Comparison of ENCODE assay signal across 32 cellular contexts in genomic region chr19:45906221-45906620, GRCh38. TPM values are rescaled to one million over a fixed set of nuclear protein-coding genes. Genes with fewer than 3 reads are reported as not detected.
DNase-seq lines count a peak whose midpoint lies in the region; ATAC-seq and TF ChIP-seq lines count a peak whose summit lies in the region.
"Had no signal": no experiment of that assay in that cellular context is flagged by ENCODE, and none has a peak within 500 bp of the region (broad histone marks: within the 10 kb centered on the region; RNA-seq: fewer than 3 reads in every experiment).

No MANE protein-coding gene starts in this region.

- H3K27me3 ChIP-seq in IMR-90 (ENCODE audit: control insufficient read depth, insufficient read depth, low read length): peaks cover 8% of the 10 kb centered on the region
- H3K27me3 ChIP-seq: Peyer's patch had no signal

- H2AK5ac ChIP-seq in IMR-90 (ENCODE audit: low read depth, low read length): no peak overlapping the region

- peaks cover 3% of the 10 kb centered on the region; the same call in 1 of the 2 replicates for H3K9me1 ChIP-seq in IMR-90 (ENCODE audit: insufficient read depth, low read length)

- TF ChIP-seq POLR2A in IMR-90 (IDR thresholded peaks at IDR 0.05; ENCODE audit: low read depth, low read length) (no peak), lower leg skin (IDR thresholded peaks at IDR 0.05) (no peak)

- in situ Hi-C loops in IMR-90 (cut with MboI; ENCODE audit: low sequenced_read_pairs): no loop called here

- no peaks in the 10 kb centered on the region for H3K9me3 Mint-ChIP-seq in activated T-helper 17 cell treated with anti-CD3 and anti-CD28 coated beads, Interleukin-2, amount 50 U/mL, for 72 hours
- H3K9me3 Mint-ChIP-seq: activated T-cell treated with anti-CD3 and anti-CD28 coated beads, Interleukin-2, amount 50 U/mL, for 24 hours; dendritic cell treated with granulocyte-macrophage colony-stimulating factor and Interleukin-4, amounts not matched to agents 40 ng/mL and 50 ng/mL, for 4 days; naive thymus-derived CD4-positive, alpha-beta T cell; stimulated activated effector memory CD8-positive, alpha-beta T cell treated with anti-CD3 and anti-CD28 coated beads, Interleukin-12 subunit alpha, Interleukin-12 subunit beta, amount 100 ng/mL, for 72 hours had no signal

- H2AFZ ChIP-seq in IMR-90 (replicated peaks; ENCODE audit: low read length, poor library complexity) (no peak overlapping the region), OCI-LY7 (ENCODE audit: low read length) (no peak overlapping the region)

- no peaks in the 10 kb centered on the region for H3K36me3 Mint-ChIP-seq in activated T-helper 17 cell treated with anti-CD3 and anti-CD28 coated beads, Interleukin-2, amount 50 U/mL, for 72 hours (ENCODE audit: low read depth)

- no peak overlapping the region for H3K14ac ChIP-seq in IMR-90 (replicated peaks; ENCODE audit: low read depth, low read length)

- H3K18ac ChIP-seq in IMR-90 (ENCODE audit: low read depth, low read length): no peak overlapping the region

- H3K27ac Mint-ChIP-seq in activated T-helper 17 cell treated with anti-CD3 and anti-CD28 coated beads, Interleukin-2, amount 50 U/mL, for 72 hours: peak overlapping the region; percentile 60
- H3K27ac Mint-ChIP-seq: activated T-cell treated with anti-CD3 and anti-CD28 coated beads, Interleukin-2, amount 50 U/mL, for 24 hours; dendritic cell treated with granulocyte-macrophage colony-stimulating factor and Interleukin-4, amounts not matched to agents 40 ng/mL and 50 ng/mL, for 4 days; stimulated activated effector memory CD8-positive, alpha-beta T cell treated with anti-CD3 and anti-CD28 coated beads, Interleukin-12 subunit alpha, Interleukin-12 subunit beta, amount 100 ng/mL, for 72 hours; T-helper 17 cell had no signal

- POLR2A ChIA-PET in IMR-90 (lab: Charles Lee; ENCODE audit: unreplicated experiment) (no interaction called here), OCI-LY7 (lab: Charles Lee) (interaction anchor here (0.6 kb wide), 1 partner anchor 312 kb away, joined by 3 read pairs; no protein-coding TSS in a partner anchor)

- H3K23ac ChIP-seq in IMR-90 (ENCODE audit: low read depth, low read length): no peak overlapping the region

- peaks cover 5 to 6% of the 10 kb centered on the region in 2 experiments; a peak in 3 of 4 replicates for H3K79me1 ChIP-seq in IMR-90 (ENCODE audit: low read depth in 1 of 2, low read length in 2 of 2)

- H4K8ac ChIP-seq in IMR-90 (ENCODE audit: low read depth in 2 of 2, low read length in 2 of 2): no peak overlapping the region

- TF ChIP-seq RAD21 in IMR-90 (IDR thresholded peaks at IDR 0.05; ENCODE audit: low read length): no peak

- H4K20me1 ChIP-seq in IMR-90 (ENCODE audit: insufficient read depth, low read length) (no peaks in the 10 kb centered on the region), OCI-LY7 (ENCODE audit: insufficient read depth, low read length) (no peaks in the 10 kb centered on the region)

- WGBS in IMR-90 (ENCODE audit: extremely low coverage in 2 of 2, insufficient read length in 1 of 2), 2 experiments: 50% methylated on average over 2 of the region's 3 CpGs; no CpG with 5 or more reads in 1 of the 2 experiments
- 88 to 96% methylated on average over 3 of the region's 3 CpGs for WGBS in lower leg skin, 2 donors

- no peak overlapping the region for H3K4me3 ChIP-seq in IMR-90 (ENCODE audit: insufficient read depth, low read depth, low read length)
- no peak overlapping the region for H3K4me3 ChIP-seq in fibroblast of pulmonary artery (replicated peaks; ENCODE audit: low read depth, low read length)
- no peak overlapping the region for H3K4me3 ChIP-seq in lower leg skin (ENCODE audit: low read depth, poor library complexity, severe bottlenecking)
- H3K4me3 ChIP-seq in OCI-LY7 (ENCODE audit: low read depth, low read length, poor library complexity, severe bottlenecking): no peak overlapping the region
- H3K4me3 ChIP-seq: Peyer's patch, SK-N-MC, spleen, thoracic aorta had no signal

- peaks cover 6% of the 10 kb centered on the region for H3K27me3 Mint-ChIP-seq in activated T-helper 17 cell treated with anti-CD3 and anti-CD28 coated beads, Interleukin-2, amount 50 U/mL, for 72 hours

- no peak overlapping the region for H2BK120ac ChIP-seq in IMR-90 (ENCODE audit: low read depth, low read length)

- H3K4me2 ChIP-seq in IMR-90 (ENCODE audit: low read depth, low read length): no peak overlapping the region
- no peak overlapping the region for H3K4me2 ChIP-seq in OCI-LY7 (ENCODE audit: low read length)

- no peak overlapping the region for H2BK20ac ChIP-seq in IMR-90 (ENCODE audit: low read depth, low read length)

- H3K9me3 ChIP-seq in IMR-90 (ENCODE audit: control insufficient read depth, insufficient read depth, low read length): no peaks in the 10 kb centered on the region
- H3K9me3 ChIP-seq in OCI-LY7 (ENCODE audit: low read length): no peaks in the 10 kb centered on the region
- H3K9me3 ChIP-seq: Peyer's patch, spleen, thoracic aorta had no signal

- H2BK15ac ChIP-seq in IMR-90 (ENCODE audit: low read depth, low read length): no peak overlapping the region

- H3K4me1 Mint-ChIP-seq in activated T-helper 17 cell treated with anti-CD3 and anti-CD28 coated beads, Interleukin-2, amount 50 U/mL, for 72 hours: peaks cover 6% of the 10 kb centered on the region

- H3K9me2 ChIP-seq in OCI-LY7 (ENCODE audit: insufficient read depth, low read length): no peaks in the 10 kb centered on the region

- dilution Hi-C loops in IMR-90 (cut with HindIII; ENCODE audit: low sequenced_read_pairs, unreplicated experiment): no loop called here

- ATAC-seq in IMR-90 (ENCODE audit: low read depth) (no peak), GM18520 (IDR thresholded peaks at IDR 0.05; ENCODE audit: unreplicated experiment) (no peak)
- ATAC-seq in activated T-helper 17 cell treated with anti-CD3 and anti-CD28 coated beads, Interleukin-2, amount 50 U/mL, for 72 hours (replicated peaks): no peak
- ATAC-seq: left colon; naive thymus-derived CD4-positive, alpha-beta T cell; stimulated activated effector memory CD8-positive, alpha-beta T cell treated with anti-CD3 and anti-CD28 coated beads, Interleukin-12 subunit alpha, Interleukin-12 subunit beta, amount 100 ng/mL, for 72 hours; T-helper 17 cell had no signal

- peak; percentile 79 for DNase-seq in Daoy (ENCODE audit: low read depth)
- DNase-seq in IMR-90: peak; percentile 48
- DNase-seq in fibroblast of pulmonary artery (ENCODE audit: low read depth): peak; percentile 62
- no peak for DNase-seq in AG08395 (ENCODE audit: low spot score)
- no peak for DNase-seq in lower leg skin (ENCODE audit: low spot score in 2 of 2)
- no peak for DNase-seq in OCI-LY7 (ENCODE audit: low spot score)
- DNase-seq: activated CD4-positive, alpha-beta T cell treated with anti-CD3 and anti-CD28 coated beads for 4 hours; activated T-cell treated with anti-CD3 and anti-CD28 coated beads, Interleukin-2, amount 50 U/mL, for 24 hours; central memory CD4-positive, alpha-beta T cell; COR-L47; foreskin melanocyte; left colon; naive thymus-derived CD4-positive, alpha-beta T cell; NCI-H146; NCI-H2171; NCI-H524 treated with DMSO at 0.1 percent for 48 hours; NK-92 treated with Interleukin-12 subunit alpha and Interleukin-12 subunit beta, amount 100 ng/mL, for 24 hours; Peyer's patch; spleen; stimulated activated CD4-positive, alpha-beta T cell treated with anti-CD3 and anti-CD28 coated beads, Interleukin-2, amount 100 ng/mL, for 48 hours; T-helper 17 cell had no signal

- H2AK9ac ChIP-seq in IMR-90 (replicated peaks; ENCODE audit: low read depth, low read length, poor library complexity): no peak overlapping the region

- BruUV-seq in IMR-90 (replicated peaks; lab: Mats Ljungman, UMichigan) (no TSS peak), OCI-LY7 (replicated peaks; lab: Mats Ljungman, UMichigan) (no TSS peak)

- no peak overlapping the region for H2BK5ac ChIP-seq in IMR-90 (ENCODE audit: low read depth, low read length, poor library complexity, severe bottlenecking)

- H3K4me1 ChIP-seq in IMR-90 (ENCODE audit: control insufficient read depth, insufficient read depth, low read length) (0 out of 2 replicates have a peak, but pooled peaks cover 2% of the 10 kb centered on the region), OCI-LY7 (ENCODE audit: insufficient read depth, low read length, poor library complexity, severe bottlenecking) (peaks cover 9% of the 10 kb centered on the region)

- CTCF ChIA-PET in IMR-90 (lab: Yijun Ruan, JAX): interaction anchor here (0.5 kb wide), 1 partner anchor 172 kb away, joined by 9 read pairs; no protein-coding TSS in a partner anchor
- CTCF ChIA-PET in OCI-LY7 (lab: Charles Lee; ENCODE audit: unreplicated experiment): no interaction called here

- no peak overlapping the region for H3K56ac ChIP-seq in IMR-90 (ENCODE audit: extremely low read depth, insufficient read depth, low read length)

- H3K4ac ChIP-seq in IMR-90 (ENCODE audit: low read depth, low read length): no peak overlapping the region

- no peaks in the 10 kb centered on the region for H3K36me3 ChIP-seq in IMR-90 (ENCODE audit: control insufficient read depth, insufficient read depth, low read length)
- H3K36me3 ChIP-seq in OCI-LY7 (ENCODE audit: insufficient read depth, low read length): no peaks in the 10 kb centered on the region
- H3K36me3 ChIP-seq: Peyer's patch, spleen, thoracic aorta had no signal

- no peak overlapping the region for H4K91ac ChIP-seq in IMR-90 (ENCODE audit: insufficient read depth, low read depth, low read length)

- H3K79me2 ChIP-seq in OCI-LY7 (ENCODE audit: insufficient read depth, low read depth, low read length): peaks cover 6% of the 10 kb centered on the region; the same call in 1 of the 2 replicates

- H3K27ac ChIP-seq in IMR-90 (ENCODE audit: insufficient read depth, low read length) (no peak overlapping the region), OCI-LY7 (ENCODE audit: low read depth, low read length, poor library complexity, severe bottlenecking) (no peak overlapping the region)
- H3K27ac ChIP-seq: Peyer's patch, SK-N-MC, spleen, thoracic aorta had no signal

- H3K9ac ChIP-seq in IMR-90 (ENCODE audit: low read depth, low read length): no peak overlapping the region

- TF ChIP-seq CTCF in IMR-90 (conservative IDR thresholded peaks at IDR 0.05; ENCODE audit: low read depth, low read length): no peak
- TF ChIP-seq CTCF in fibroblast of pulmonary artery (IDR thresholded peaks at IDR 0.05; ENCODE audit: low read length, missing control alignments): no peak
- TF ChIP-seq CTCF in lower leg skin (IDR thresholded peaks at IDR 0.05): no peak
- TF ChIP-seq CTCF in OCI-LY7 (conservative IDR thresholded peaks at IDR 0.05; ENCODE audit: low read length): no peak

- H3K4me3 Mint-ChIP-seq in activated T-helper 17 cell treated with anti-CD3 and anti-CD28 coated beads, Interleukin-2, amount 50 U/mL, for 72 hours: no peak overlapping the region
- H3K4me3 Mint-ChIP-seq: activated T-cell treated with anti-CD3 and anti-CD28 coated beads, Interleukin-2, amount 50 U/mL, for 24 hours; dendritic cell treated with granulocyte-macrophage colony-stimulating factor and Interleukin-4, amounts not matched to agents 40 ng/mL and 50 ng/mL, for 4 days; naive thymus-derived CD4-positive, alpha-beta T cell; stimulated activated effector memory CD8-positive, alpha-beta T cell treated with anti-CD3 and anti-CD28 coated beads, Interleukin-12 subunit alpha, Interleukin-12 subunit beta, amount 100 ng/mL, for 72 hours; T-helper 17 cell had no signal

- intact Hi-C loops in IMR-90 (cut with micrococcal nuclease): no loop called here
- intact Hi-C loops in lower leg skin (cut with DNase I; ENCODE audit: low total_unique reads): no loop called here
- intact Hi-C loops in OCI-LY7 (cut with micrococcal nuclease; ENCODE audit: unreplicated experiment): no loop called here

- H4K5ac ChIP-seq in IMR-90 (ENCODE audit: low read depth, low read length): no peak overlapping the region

RNA-seq across cellular contexts. Expression of gene MYPOP, which starts 3.8 kb away (rescaled TPM):
- total RNA-seq in Daoy (2014; rRNA removed; shearing (Covaris generic)): 0.09 and 2.5 TPM in 2 replicates
- total RNA-seq in IMR-90 (2012; rRNA removed) (0.28 and 0.36 TPM in 2 replicates), lower leg skin (1 to 10 TPM; 2.0 to 8.0 (median 7.2) TPM), OCI-LY7 (2022) (15.6 and 16.1 TPM in 2 replicates)
- polyA plus RNA-seq in IMR-90 (2012; rRNA removed): 2.8 and 3.1 TPM in 2 replicates
- 3.4 and 5.0 TPM in 2 replicates for polyA plus RNA-seq in IMR-90 (2012; cell fraction: cytosol; rRNA removed)
- 8.9 and 14.7 TPM in 2 replicates for polyA plus RNA-seq in IMR-90 (2012; cell fraction: nucleus; rRNA removed; ENCODE audit: low replicate concordance)
- total RNA-seq in activated T-helper 17 cell treated with anti-CD3 and anti-CD28 coated beads, Interleukin-2, amount 50 U/mL, for 72 hours: 1 to 10 TPM; 7.4 to 7.6 TPM
- 5.2 and 5.3 TPM in 2 replicates for total RNA-seq in OCI-LY7 (2014; rRNA removed; shearing (Covaris generic))

RNA-seq across cellular contexts. Expression of gene NANOS2, which starts 8.4 kb away (rescaled TPM):
- not detected in 2 replicates for total RNA-seq in Daoy (2014; rRNA removed; shearing (Covaris generic))
- total RNA-seq in IMR-90 (2012; rRNA removed) (not detected in 2 replicates), lower leg skin (not detected), OCI-LY7 (2022) (not detected in 2 replicates)
- not detected in 2 replicates for polyA plus RNA-seq in IMR-90 (2012; rRNA removed)
- polyA plus RNA-seq in IMR-90 (2012; cell fraction: cytosol; rRNA removed): not detected in 2 replicates
- polyA plus RNA-seq in IMR-90 (2012; cell fraction: nucleus; rRNA removed; ENCODE audit: low replicate concordance): not detected in 2 replicates
- total RNA-seq in activated T-helper 17 cell treated with anti-CD3 and anti-CD28 coated beads, Interleukin-2, amount 50 U/mL, for 72 hours: not detected
- total RNA-seq in OCI-LY7 (2014; rRNA removed; shearing (Covaris generic)): not detected in 2 replicates
- total RNA-seq: A673; activated CD8-positive, alpha-beta memory T cell treated with anti-CD3 and anti-CD28 coated beads for 36 hours; left colon; mesenteric fat pad; naive thymus-derived CD4-positive, alpha-beta T cell; omental fat pad; Peyer's patch; spleen; T-helper 17 cell; thoracic aorta had no signal
- polyA plus RNA-seq: BJ; naive thymus-derived CD4-positive, alpha-beta T cell; spleen had no signal

RNA-seq across cellular contexts. Expression of gene IRF2BP1, which starts 20.3 kb away (rescaled TPM):
- 52.9 and 60.1 TPM in 2 replicates for total RNA-seq in Daoy (2014; rRNA removed; shearing (Covaris generic))
- 4.5 and 5.0 TPM in 2 replicates for total RNA-seq in IMR-90 (2012; rRNA removed)
- polyA plus RNA-seq in IMR-90 (2012; rRNA removed): 8.5 and 11.6 TPM in 2 replicates
- polyA plus RNA-seq in IMR-90 (2012; cell fraction: cytosol; rRNA removed): 9.6 and 15.7 TPM in 2 replicates
- 3.3 and 9.4 TPM in 2 replicates for polyA plus RNA-seq in IMR-90 (2012; cell fraction: nucleus; rRNA removed; ENCODE audit: low replicate concordance)
- total RNA-seq in activated T-helper 17 cell treated with anti-CD3 and anti-CD28 coated beads, Interleukin-2, amount 50 U/mL, for 72 hours: 10 to 100 TPM; 13.5 to 16.4 TPM
- total RNA-seq in lower leg skin: 10 to 100 TPM; 38.9 to 44.0 (median 42.8) TPM
- total RNA-seq in OCI-LY7 (2014; rRNA removed; shearing (Covaris generic)): 47.4 and 53.5 TPM in 2 replicates
- total RNA-seq in OCI-LY7 (2022): 25.4 and 30.9 TPM in 2 replicates

RNA-seq across cellular contexts. Expression of gene FOXA3, which starts 42.1 kb away (rescaled TPM):
- 2.1 and 2.6 TPM in 2 replicates for total RNA-seq in Daoy (2014; rRNA removed; shearing (Covaris generic))
- not detected in 2 replicates for total RNA-seq in IMR-90 (2012; rRNA removed)
- not detected in 2 replicates for polyA plus RNA-seq in IMR-90 (2012; rRNA removed)
- polyA plus RNA-seq in IMR-90 (2012; cell fraction: cytosol; rRNA removed): 0.01 TPM in 1 of 2 replicates, not detected in the other
- not detected in 2 replicates for polyA plus RNA-seq in IMR-90 (2012; cell fraction: nucleus; rRNA removed; ENCODE audit: low replicate concordance)
- 1 to 10 TPM in 1 of 2 donors, under 1 TPM in 1; 0.32 to 1.9 TPM for total RNA-seq in activated T-helper 17 cell treated with anti-CD3 and anti-CD28 coated beads, Interleukin-2, amount 50 U/mL, for 72 hours
- total RNA-seq in lower leg skin: under 1 TPM in 1 of 4 donors, not detected in 3; 0.12 TPM
- total RNA-seq in OCI-LY7 (2014; rRNA removed; shearing (Covaris generic)): not detected in 2 replicates
- total RNA-seq in OCI-LY7 (2022): 0.57 TPM in 1 of 2 replicates, not detected in the other
- total RNA-seq: A673; mesenteric fat pad; naive thymus-derived CD4-positive, alpha-beta T cell; T-helper 17 cell; thoracic aorta had no signal
- polyA plus RNA-seq: BJ; naive thymus-derived CD4-positive, alpha-beta T cell had no signal

RNA-seq across cellular contexts. Expression of gene SYMPK, which starts 43.3 kb away (rescaled TPM):
- 33.0 and 55.8 TPM in 2 replicates for total RNA-seq in Daoy (2014; rRNA removed; shearing (Covaris generic))
- total RNA-seq in IMR-90 (2012; rRNA removed) (33.6 and 35.3 TPM in 2 replicates), lower leg skin (10 to 100 TPM; 30.3 to 62.8 (median 46.6) TPM), OCI-LY7 (2022) (118 and 133 TPM in 2 replicates)
- 70.0 and 71.5 TPM in 2 replicates for polyA plus RNA-seq in IMR-90 (2012; rRNA removed)
- 32.0 and 52.6 TPM in 2 replicates for polyA plus RNA-seq in IMR-90 (2012; cell fraction: cytosol; rRNA removed)
- polyA plus RNA-seq in IMR-90 (2012; cell fraction: nucleus; rRNA removed; ENCODE audit: low replicate concordance): 124 and 193 TPM in 2 replicates
- 100 to 1,000 TPM in 1 of 2 donors, 10 to 100 TPM in 1; 98.2 to 122 TPM for total RNA-seq in activated T-helper 17 cell treated with anti-CD3 and anti-CD28 coated beads, Interleukin-2, amount 50 U/mL, for 72 hours
- total RNA-seq in OCI-LY7 (2014; rRNA removed; shearing (Covaris generic)): 84.4 and 116 TPM in 2 replicates

Comparison
In these comparisons a context has a peak if more than half of its experiments do, and no peak if none do; other contexts are left out.
1. DNase-seq: peak in Daoy (single experiment), IMR-90 (single experiment) and fibroblast of pulmonary artery (single experiment); none in AG08395 (single experiment), lower leg skin (0 of 2) and OCI-LY7 (single experiment).